In genomic region chr18:68638613-68639012, GRCh38 we compare ENCODE assay signal across 29 cellular contexts.
"Had no signal": no experiment of that assay in that cellular context is flagged by ENCODE, and none has a peak within 500 bp of the region (broad histone marks: within the 10 kb centered on the region; RNA-seq: fewer than 3 reads in every experiment).

No MANE protein-coding gene starts in this region.

- H3K4me3 Mint-ChIP-seq: activated B cell treated with CpG ODN at 0.5 μM for 24 hours; activated CD8-positive, alpha-beta T cell treated with anti-CD3 and anti-CD28 coated beads for 36 hours; activated naive CD8-positive, alpha-beta T cell; activated T-cell treated with anti-CD3 and anti-CD28 coated beads, Interleukin-2, amount 50 U/mL, for 4 hours; activated T-helper 17 cell treated with anti-CD3 and anti-CD28 coated beads, Interleukin-2, amount 50 U/mL, for 72 hours; T-helper 17 cell; T-helper 2 cell treated with Interferon-gamma antibody and Interleukin-4, amounts not matched to agents 5 μg/mL and 100 μg/mL, for 36 hours had no signal

- DNase-seq: activated B cell treated with CpG ODN at 0.5 μM for 24 hours; activated CD4-positive, alpha-beta T cell treated with anti-CD3 and anti-CD28 coated beads for 48 hours; activated CD4-positive, alpha-beta T cell treated with anti-CD3 and anti-CD28 coated beads, Interleukin-2, amount 50 U/mL, for 1 hour; activated CD4-positive, alpha-beta T cell treated with anti-CD3 and anti-CD28 coated beads, Interleukin-2, amount 50 U/mL, for 48 hours; activated CD8-positive, alpha-beta memory T cell treated with anti-CD3 and anti-CD28 coated beads for 24 hours; activated CD8-positive, alpha-beta T cell treated with anti-CD3 and anti-CD28 coated beads for 36 hours; activated effector memory CD4-positive, alpha-beta T cell treated with Interleukin-2 at 50 U/mL for 16 hours; activated gamma-delta T cell treated with Interleukin-2 at 50 U/mL for 16 hours; activated naive CD4-positive, alpha-beta T cell treated with anti-CD3 and anti-CD28 coated beads, Interleukin-2, amount 50 U/mL, for 16 hours; activated naive CD4-positive, alpha-beta T cell treated with Interleukin-2 at 50 U/mL for 16 hours; activated T-cell treated with anti-CD3 and anti-CD28 coated beads, Interleukin-2, amount 50 U/mL, for 4 hours; amniotic stem cell; anterior cingulate cortex; central memory CD4-positive, alpha-beta T cell; cerebellar nuclear complex; colonic mucosa; effector CD8-positive, alpha-beta T cell; esophagus squamous epithelium; foreskin melanocyte; T-helper 1 cell; T-helper 17 cell; T1000; WERI-Rb-1 had no signal

- H3K27ac ChIP-seq: cardiac muscle cell, colonic mucosa, epithelial cell of prostate, esophagus squamous epithelium, gastroesophageal sphincter, WERI-Rb-1 had no signal

- H3K9me3 Mint-ChIP-seq: activated B cell treated with CpG ODN at 0.5 μM for 24 hours; activated CD8-positive, alpha-beta T cell treated with anti-CD3 and anti-CD28 coated beads for 36 hours; activated T-cell treated with anti-CD3 and anti-CD28 coated beads, Interleukin-2, amount 50 U/mL, for 4 hours; activated T-helper 17 cell treated with anti-CD3 and anti-CD28 coated beads, Interleukin-2, amount 50 U/mL, for 72 hours; T-helper 2 cell treated with Interferon-gamma antibody and Interleukin-4, amounts not matched to agents 5 μg/mL and 100 μg/mL, for 36 hours had no signal

- H3K27me3 ChIP-seq: cardiac muscle cell, colonic mucosa, esophagus squamous epithelium, gastroesophageal sphincter had no signal

- H3K4me1 Mint-ChIP-seq: activated T-helper 17 cell treated with anti-CD3 and anti-CD28 coated beads, Interleukin-2, amount 50 U/mL, for 72 hours; T-helper 17 cell had no signal

- H3K9me3 ChIP-seq: colonic mucosa, esophagus squamous epithelium had no signal

- H3K4me1 ChIP-seq: colonic mucosa, esophagus squamous epithelium, gastroesophageal sphincter had no signal

- H3K27ac Mint-ChIP-seq: activated B cell treated with CpG ODN at 0.5 μM for 24 hours; activated CD8-positive, alpha-beta T cell treated with anti-CD3 and anti-CD28 coated beads for 36 hours; activated naive CD8-positive, alpha-beta T cell; activated T-helper 17 cell treated with anti-CD3 and anti-CD28 coated beads, Interleukin-2, amount 50 U/mL, for 72 hours; T-helper 17 cell; T-helper 2 cell treated with Interferon-gamma antibody and Interleukin-4, amounts not matched to agents 5 μg/mL and 100 μg/mL, for 36 hours had no signal

- H3K4me3 ChIP-seq: cardiac muscle cell, colonic mucosa, esophagus squamous epithelium, gastroesophageal sphincter had no signal

- H3K36me3 ChIP-seq: cardiac muscle cell, colonic mucosa, esophagus squamous epithelium, gastroesophageal sphincter, WERI-Rb-1 had no signal
